In the genomic region with DNA sequence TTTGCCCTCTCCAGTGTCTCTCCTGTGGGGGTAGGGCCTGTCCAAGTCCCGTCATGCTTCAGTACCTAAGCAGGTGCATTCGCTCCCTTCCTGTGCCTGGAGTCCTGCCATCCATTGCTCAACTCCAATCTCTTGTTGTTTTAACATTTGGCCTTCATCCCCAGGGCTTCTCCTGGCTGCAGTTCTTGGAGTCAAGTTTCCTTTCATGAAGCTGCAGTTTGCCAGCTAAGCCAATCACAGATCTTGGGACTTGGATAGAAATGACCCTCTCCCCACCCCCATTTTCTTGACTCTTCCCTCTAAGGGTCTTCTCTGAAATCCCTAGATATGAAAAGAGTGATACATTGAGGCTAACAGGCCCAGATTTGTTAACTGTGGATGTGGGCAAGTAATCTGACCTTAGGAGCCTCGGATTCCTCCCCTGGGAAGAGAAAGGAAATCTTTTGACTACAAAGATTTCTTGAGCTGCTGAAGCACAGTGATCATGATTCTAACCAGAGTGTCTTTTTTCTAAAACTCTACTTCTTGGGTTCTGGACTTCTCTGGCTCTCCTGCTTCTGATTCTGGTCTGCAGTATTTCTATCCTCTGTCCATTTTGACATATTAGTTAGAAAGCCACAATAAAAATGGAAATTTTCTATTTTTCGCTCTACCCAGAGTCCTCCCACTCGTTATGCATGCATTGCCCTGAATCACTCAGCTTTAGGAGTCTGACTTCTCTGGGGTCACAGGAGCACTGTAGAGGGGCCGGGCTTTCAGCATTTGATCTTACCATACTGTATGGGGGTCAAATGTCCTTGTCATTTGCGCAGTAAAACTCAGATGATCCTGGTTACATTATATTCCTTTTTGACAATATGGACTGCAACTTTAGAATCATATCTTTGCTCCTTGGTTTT, we compare ENCODE assay signal across 11 cellular contexts.
DNase-seq lines count a peak whose midpoint lies in the region; ATAC-seq and TF ChIP-seq lines count a peak whose summit lies in the region.
"Had no signal": no experiment of that assay in that cellular context is flagged by ENCODE, and none has a peak within 500 bp of the region (broad histone marks: within the 10 kb centered on the region; RNA-seq: fewer than 3 reads in every experiment).

No MANE protein-coding gene starts in this region.

- TF ChIP-seq CTCF in cardiac fibroblast (IDR thresholded peaks at IDR 0.05; ENCODE audit: low read depth, low read length), result no peak

- no peaks in the 10 kb centered on the region for H3K27me3 Mint-ChIP-seq in T-cell

- CTCF ChIA-PET in T-cell (lab: Charles Lee), result no interaction called here

- no peak overlapping the region for H3K4me3 ChIP-seq in cardiac fibroblast (replicated peaks in 1 of 2; ENCODE audit: low read depth in 2 of 2, low read length in 2 of 2)
- H3K4me3 ChIP-seq: esophagus muscularis mucosa had no signal

- ATAC-seq in HG03378 (IDR thresholded peaks at IDR 0.05; ENCODE audit: unreplicated experiment), result no peak
- ATAC-seq in T-cell (replicated peaks in 1 of 4), result no peak
- ATAC-seq in GM18868 (IDR thresholded peaks at IDR 0.05; ENCODE audit: unreplicated experiment), result no peak

- POLR2A ChIA-PET in T-cell (lab: Charles Lee), result no interaction called here

- no peak overlapping the region for H3K27ac Mint-ChIP-seq in T-cell

- H3K4me3 Mint-ChIP-seq in T-cell, result no peak overlapping the region

- in situ Hi-C loops in Caki2 (cut with HindIII; ENCODE audit: low pct_unique_long_range_greater_than_20kb, low sequenced_read_pairs), result no loop called here

- peak; percentile 85 for DNase-seq in Caki2 (ENCODE audit: low read depth)
- peak; percentile 95 for DNase-seq in NCI-H2029 treated with DMSO at 0.1 percent for 48 hours (lab: John Stamatoyannopoulos, UW)
- peak; percentile 37 to 75 for DNase-seq in cardiac fibroblast (ENCODE audit: low read depth in 2 of 2)
- peak; percentile 85 for DNase-seq in mucosa of gallbladder (ENCODE audit: low spot score)
- DNase-seq in T-cell, result no peak
- DNase-seq in activated CD4-positive, alpha-beta T cell treated with anti-CD3 and anti-CD28 coated beads, Interleukin-2, amount 50 U/mL, for 48 hours, result no peak
- DNase-seq: activated CD8-positive, alpha-beta memory T cell treated with anti-CD3 and anti-CD28 coated beads for 24 hours; stimulated activated CD4-positive, alpha-beta T cell treated with anti-CD3 and anti-CD28 coated beads, Interleukin-1b, Interleukin-23, amount 100 ng/mL, for 48 hours had no signal

- no peaks in the 10 kb centered on the region for H3K9me3 Mint-ChIP-seq in T-cell

- H3K36me3 Mint-ChIP-seq in T-cell, result no peaks in the 10 kb centered on the region

- no peaks in the 10 kb centered on the region for H3K4me1 Mint-ChIP-seq in T-cell

Comparison
In these comparisons a context has a peak if more than half of its experiments do, and no peak if none do; other contexts are left out.
1. DNase-seq: peak in Caki2 (single experiment), NCI-H2029 treated with DMSO at 0.1 percent for 48 hours (single experiment), cardiac fibroblast (2 of 2) and mucosa of gallbladder (single experiment); none in T-cell (0 of 34) and activated CD4-positive, alpha-beta T cell treated with anti-CD3 and anti-CD28 coated beads, Interleukin-2, amount 50 U/mL, for 48 hours (0 of 2).